1 cellular context compared by ENCODE assay signal in genomic region chr2:199850718-199851498, GRCh38.
A peak's percentile ranks its signal among the peaks of the same experiment; 100 is the strongest.
TF ChIP-seq lines count a peak whose summit lies in the region.

TSS of gene FTCDNL1 (minus strand) at chr2:199851192. CDS start at chr2:199848962, 2,230 bp downstream.

TF ChIP-seq in HepG2, 621 proteins besides CTCF, POLR2A, EP300 and RAD21 (continued from another document and continues in another):
- TF ChIP-seq, protein P1, sequence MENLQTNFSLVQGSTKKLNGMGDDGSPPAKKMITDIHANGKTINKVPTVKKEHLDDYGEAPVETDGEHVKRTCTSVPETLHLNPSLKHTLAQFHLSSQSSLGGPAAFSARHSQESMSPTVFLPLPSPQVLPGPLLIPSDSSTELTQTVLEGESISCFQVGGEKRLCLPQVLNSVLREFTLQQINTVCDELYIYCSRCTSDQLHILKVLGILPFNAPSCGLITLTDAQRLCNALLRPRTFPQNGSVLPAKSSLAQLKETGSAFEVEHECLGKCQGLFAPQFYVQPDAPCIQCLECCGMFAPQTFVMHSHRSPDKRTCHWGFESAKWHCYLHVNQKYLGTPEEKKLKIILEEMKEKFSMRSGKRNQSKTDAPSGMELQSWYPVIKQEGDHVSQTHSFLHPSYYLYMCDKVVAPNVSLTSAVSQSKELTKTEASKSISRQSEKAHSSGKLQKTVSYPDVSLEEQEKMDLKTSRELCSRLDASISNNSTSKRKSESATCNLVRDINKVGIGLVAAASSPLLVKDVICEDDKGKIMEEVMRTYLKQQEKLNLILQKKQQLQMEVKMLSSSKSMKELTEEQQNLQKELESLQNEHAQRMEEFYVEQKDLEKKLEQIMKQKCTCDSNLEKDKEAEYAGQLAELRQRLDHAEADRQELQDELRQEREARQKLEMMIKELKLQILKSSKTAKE (CRISPR knock-in tag; IDR thresholded peaks at IDR 0.05; ENCODE audit: borderline replicate concordance) = 0 out of 2 replicates have a peak, but pooled peaks have one; percentile 33
- TF ChIP-seq BRD4 (CRISPR knock-in tag; IDR thresholded peaks at IDR 0.05) = no peak
- TF ChIP-seq MZF1 (CRISPR knock-in tag; IDR thresholded peaks at IDR 0.05; ENCODE audit: borderline replicate concordance) = peak; percentile 94; the same call in 1 of the 2 replicates
- TF ChIP-seq ZNF33A (CRISPR knock-in tag; IDR thresholded peaks at IDR 0.05; ENCODE audit: borderline replicate concordance) = no peak
- no peak for TF ChIP-seq ZFP90 (CRISPR knock-in tag; IDR thresholded peaks at IDR 0.05; ENCODE audit: borderline replicate concordance)
- TF ChIP-seq ZSCAN9 (CRISPR knock-in tag; IDR thresholded peaks at IDR 0.05; ENCODE audit: borderline replicate concordance) = no peak
- TF ChIP-seq ZNF775 (CRISPR knock-in tag; IDR thresholded peaks at IDR 0.05; ENCODE audit: borderline replicate concordance) = no peak
- TF ChIP-seq MEIS1 (CRISPR knock-in tag; IDR thresholded peaks at IDR 0.05; ENCODE audit: borderline replicate concordance) = no peak
- TF ChIP-seq PRPF4 (IDR thresholded peaks at IDR 0.05; ENCODE audit: low read depth, low read length, poor library complexity, severe bottlenecking) = no peak
- TF ChIP-seq, protein P2, sequence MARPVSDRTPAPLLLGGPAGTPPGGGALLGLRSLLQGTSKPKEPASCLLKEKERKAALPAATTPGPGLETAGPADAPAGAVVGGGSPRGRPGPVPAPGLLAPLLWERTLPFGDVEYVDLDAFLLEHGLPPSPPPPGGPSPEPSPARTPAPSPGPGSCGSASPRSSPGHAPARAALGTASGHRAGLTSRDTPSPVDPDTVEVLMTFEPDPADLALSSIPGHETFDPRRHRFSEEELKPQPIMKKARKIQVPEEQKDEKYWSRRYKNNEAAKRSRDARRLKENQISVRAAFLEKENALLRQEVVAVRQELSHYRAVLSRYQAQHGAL (CRISPR knock-in tag; IDR thresholded peaks at IDR 0.05; ENCODE audit: not compliant biosample characterization) = peak; percentile 85
- peak; percentile 55; the same call in 1 of the 2 replicates for TF ChIP-seq REPIN1 (CRISPR knock-in tag; IDR thresholded peaks at IDR 0.05; ENCODE audit: borderline replicate concordance, low read depth)
- no peak for TF ChIP-seq FOXP1 (IDR thresholded peaks at IDR 0.05)
- no peak; the same call in 1 of the 2 replicates for TF ChIP-seq FOXP1 (CRISPR knock-in tag; IDR thresholded peaks at IDR 0.05)
- TF ChIP-seq NAIF1 (CRISPR knock-in tag; IDR thresholded peaks at IDR 0.05; ENCODE audit: borderline replicate concordance) = no peak
- peak; percentile 10; the same call in 1 of the 2 replicates for TF ChIP-seq SIN3A (IDR thresholded peaks at IDR 0.05; ENCODE audit: borderline replicate concordance, low read depth, low read length)
- no peak for TF ChIP-seq ZNF607 (CRISPR knock-in tag; IDR thresholded peaks at IDR 0.05; ENCODE audit: borderline replicate concordance)
- no peak for TF ChIP-seq ELF4 (CRISPR knock-in tag; IDR thresholded peaks at IDR 0.05; ENCODE audit: borderline replicate concordance)
- TF ChIP-seq KDM3A (CRISPR knock-in tag; IDR thresholded peaks at IDR 0.05; ENCODE audit: low read depth) = no peak
- TF ChIP-seq CCAR2 (optimal IDR thresholded peaks at IDR 0.05; ENCODE audit: low read depth, low read length) = no peak
- TF ChIP-seq RBM22 (optimal IDR thresholded peaks at IDR 0.05; ENCODE audit: low read length) = no peak
- TF ChIP-seq SP1 (IDR thresholded peaks at IDR 0.05) = no peak
- TF ChIP-seq SP1 (CRISPR knock-in tag; IDR thresholded peaks at IDR 0.05) = no peak
- TF ChIP-seq, protein P3, sequence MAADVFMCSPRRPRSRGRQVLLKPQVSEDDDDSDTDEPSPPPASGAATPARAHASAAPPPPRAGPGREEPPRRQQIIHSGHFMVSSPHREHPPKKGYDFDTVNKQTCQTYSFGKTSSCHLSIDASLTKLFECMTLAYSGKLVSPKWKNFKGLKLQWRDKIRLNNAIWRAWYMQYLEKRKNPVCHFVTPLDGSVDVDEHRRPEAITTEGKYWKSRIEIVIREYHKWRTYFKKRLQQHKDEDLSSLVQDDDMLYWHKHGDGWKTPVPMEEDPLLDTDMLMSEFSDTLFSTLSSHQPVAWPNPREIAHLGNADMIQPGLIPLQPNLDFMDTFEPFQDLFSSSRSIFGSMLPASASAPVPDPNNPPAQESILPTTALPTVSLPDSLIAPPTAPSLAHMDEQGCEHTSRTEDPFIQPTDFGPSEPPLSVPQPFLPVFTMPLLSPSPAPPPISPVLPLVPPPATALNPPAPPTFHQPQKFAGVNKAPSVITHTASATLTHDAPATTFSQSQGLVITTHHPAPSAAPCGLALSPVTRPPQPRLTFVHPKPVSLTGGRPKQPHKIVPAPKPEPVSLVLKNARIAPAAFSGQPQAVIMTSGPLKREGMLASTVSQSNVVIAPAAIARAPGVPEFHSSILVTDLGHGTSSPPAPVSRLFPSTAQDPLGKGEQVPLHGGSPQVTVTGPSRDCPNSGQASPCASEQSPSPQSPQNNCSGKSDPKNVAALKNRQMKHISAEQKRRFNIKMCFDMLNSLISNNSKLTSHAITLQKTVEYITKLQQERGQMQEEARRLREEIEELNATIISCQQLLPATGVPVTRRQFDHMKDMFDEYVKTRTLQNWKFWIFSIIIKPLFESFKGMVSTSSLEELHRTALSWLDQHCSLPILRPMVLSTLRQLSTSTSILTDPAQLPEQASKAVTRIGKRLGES (CRISPR knock-in tag; IDR thresholded peaks at IDR 0.05; ENCODE audit: borderline replicate concordance) = peak; percentile 88
- no peak for TF ChIP-seq EZH2 (conservative IDR thresholded peaks at IDR 0.05; ENCODE audit: low read depth, low read length)
- TF ChIP-seq GTF3A (CRISPR knock-in tag; conservative IDR thresholded peaks at IDR 0.05) = no peak
- TF ChIP-seq ZNF329 (CRISPR knock-in tag; IDR thresholded peaks at IDR 0.05; ENCODE audit: low read depth) = peak; percentile 70
- TF ChIP-seq, protein P4, sequence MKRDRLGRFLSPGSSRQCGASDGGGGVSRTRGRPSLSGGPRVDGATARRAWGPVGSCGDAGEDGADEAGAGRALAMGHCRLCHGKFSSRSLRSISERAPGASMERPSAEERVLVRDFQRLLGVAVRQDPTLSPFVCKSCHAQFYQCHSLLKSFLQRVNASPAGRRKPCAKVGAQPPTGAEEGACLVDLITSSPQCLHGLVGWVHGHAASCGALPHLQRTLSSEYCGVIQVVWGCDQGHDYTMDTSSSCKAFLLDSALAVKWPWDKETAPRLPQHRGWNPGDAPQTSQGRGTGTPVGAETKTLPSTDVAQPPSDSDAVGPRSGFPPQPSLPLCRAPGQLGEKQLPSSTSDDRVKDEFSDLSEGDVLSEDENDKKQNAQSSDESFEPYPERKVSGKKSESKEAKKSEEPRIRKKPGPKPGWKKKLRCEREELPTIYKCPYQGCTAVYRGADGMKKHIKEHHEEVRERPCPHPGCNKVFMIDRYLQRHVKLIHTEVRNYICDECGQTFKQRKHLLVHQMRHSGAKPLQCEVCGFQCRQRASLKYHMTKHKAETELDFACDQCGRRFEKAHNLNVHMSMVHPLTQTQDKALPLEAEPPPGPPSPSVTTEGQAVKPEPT (CRISPR knock-in tag; IDR thresholded peaks at IDR 0.05; ENCODE audit: low read depth) = no peak
- no peak; the same call in 1 of the 2 replicates for TF ChIP-seq ETS1 (CRISPR knock-in tag; IDR thresholded peaks at IDR 0.05)
- peak; percentile 49; the same call in 1 of the 2 replicates for TF ChIP-seq ZNF780A (CRISPR knock-in tag; IDR thresholded peaks at IDR 0.05)
- TF ChIP-seq, protein P5, sequence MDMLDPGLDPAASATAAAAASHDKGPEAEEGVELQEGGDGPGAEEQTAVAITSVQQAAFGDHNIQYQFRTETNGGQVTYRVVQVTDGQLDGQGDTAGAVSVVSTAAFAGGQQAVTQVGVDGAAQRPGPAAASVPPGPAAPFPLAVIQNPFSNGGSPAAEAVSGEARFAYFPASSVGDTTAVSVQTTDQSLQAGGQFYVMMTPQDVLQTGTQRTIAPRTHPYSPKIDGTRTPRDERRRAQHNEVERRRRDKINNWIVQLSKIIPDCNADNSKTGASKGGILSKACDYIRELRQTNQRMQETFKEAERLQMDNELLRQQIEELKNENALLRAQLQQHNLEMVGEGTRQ (IDR thresholded peaks at IDR 0.05; ENCODE audit: low read depth, low read length) = peak; percentile 64; the same call in 1 of the 2 replicates
- TF ChIP-seq, protein P5 (CRISPR knock-in tag; IDR thresholded peaks at IDR 0.05; ENCODE audit: borderline replicate concordance) = peak; percentile 55; the same call in 1 of the 2 replicates
- peak; percentile 23; the same call in 1 of the 2 replicates for TF ChIP-seq ZSCAN29 (CRISPR knock-in tag; conservative IDR thresholded peaks at IDR 0.05)
- TF ChIP-seq, protein P6, sequence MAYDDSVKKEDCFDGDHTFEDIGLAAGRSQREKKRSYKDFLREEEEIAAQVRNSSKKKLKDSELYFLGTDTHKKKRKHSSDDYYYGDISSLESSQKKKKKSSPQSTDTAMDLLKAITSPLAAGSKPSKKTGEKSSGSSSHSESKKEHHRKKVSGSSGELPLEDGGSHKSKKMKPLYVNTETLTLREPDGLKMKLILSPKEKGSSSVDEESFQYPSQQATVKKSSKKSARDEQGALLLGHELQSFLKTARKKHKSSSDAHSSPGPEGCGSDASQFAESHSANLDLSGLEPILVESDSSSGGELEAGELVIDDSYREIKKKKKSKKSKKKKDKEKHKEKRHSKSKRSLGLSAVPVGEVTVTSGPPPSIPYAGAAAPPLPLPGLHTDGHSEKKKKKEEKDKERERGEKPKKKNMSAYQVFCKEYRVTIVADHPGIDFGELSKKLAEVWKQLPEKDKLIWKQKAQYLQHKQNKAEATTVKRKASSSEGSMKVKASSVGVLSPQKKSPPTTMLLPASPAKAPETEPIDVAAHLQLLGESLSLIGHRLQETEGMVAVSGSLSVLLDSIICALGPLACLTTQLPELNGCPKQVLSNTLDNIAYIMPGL (CRISPR knock-in tag; IDR thresholded peaks at IDR 0.05; ENCODE audit: borderline replicate concordance in 1 of 2, low read depth in 1 of 2) = peak; percentile 64 to 78; a peak in 1 of 4 replicates
- no peak for TF ChIP-seq ZNF282 (IDR thresholded peaks at IDR 0.05; ENCODE audit: partially characterized antibody)
- no peak for TF ChIP-seq TRAFD1 (CRISPR knock-in tag; IDR thresholded peaks at IDR 0.05; ENCODE audit: borderline replicate concordance)
- TF ChIP-seq, protein P7, sequence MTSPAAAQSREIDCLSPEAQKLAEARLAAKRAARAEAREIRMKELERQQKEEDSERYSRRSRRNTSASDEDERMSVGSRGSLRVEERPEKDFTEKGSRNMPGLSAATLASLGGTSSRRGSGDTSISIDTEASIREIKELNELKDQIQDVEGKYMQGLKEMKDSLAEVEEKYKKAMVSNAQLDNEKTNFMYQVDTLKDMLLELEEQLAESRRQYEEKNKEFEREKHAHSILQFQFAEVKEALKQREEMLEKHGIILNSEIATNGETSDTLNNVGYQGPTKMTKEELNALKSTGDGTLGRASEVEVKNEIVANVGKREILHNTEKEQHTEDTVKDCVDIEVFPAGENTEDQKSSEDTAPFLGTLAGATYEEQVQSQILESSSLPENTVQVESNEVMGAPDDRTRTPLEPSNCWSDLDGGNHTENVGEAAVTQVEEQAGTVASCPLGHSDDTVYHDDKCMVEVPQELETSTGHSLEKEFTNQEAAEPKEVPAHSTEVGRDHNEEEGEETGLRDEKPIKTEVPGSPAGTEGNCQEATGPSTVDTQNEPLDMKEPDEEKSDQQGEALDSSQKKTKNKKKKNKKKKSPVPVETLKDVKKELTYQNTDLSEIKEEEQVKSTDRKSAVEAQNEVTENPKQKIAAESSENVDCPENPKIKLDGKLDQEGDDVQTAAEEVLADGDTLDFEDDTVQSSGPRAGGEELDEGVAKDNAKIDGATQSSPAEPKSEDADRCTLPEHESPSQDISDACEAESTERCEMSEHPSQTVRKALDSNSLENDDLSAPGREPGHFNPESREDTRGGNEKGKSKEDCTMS (CRISPR knock-in tag; conservative IDR thresholded peaks at IDR 0.05) = no peak
- TF ChIP-seq HOXA7 (CRISPR knock-in tag; IDR thresholded peaks at IDR 0.05) = no peak
- no peak for TF ChIP-seq MBNL3 (CRISPR knock-in tag; conservative IDR thresholded peaks at IDR 0.05)
- TF ChIP-seq CCDC6 (CRISPR knock-in tag; IDR thresholded peaks at IDR 0.05) = peak; percentile 75
- TF ChIP-seq PCBP2 (optimal IDR thresholded peaks at IDR 0.05; ENCODE audit: low read depth, low read length, poor library complexity, severe bottlenecking) = no peak
- TF ChIP-seq, protein P8, sequence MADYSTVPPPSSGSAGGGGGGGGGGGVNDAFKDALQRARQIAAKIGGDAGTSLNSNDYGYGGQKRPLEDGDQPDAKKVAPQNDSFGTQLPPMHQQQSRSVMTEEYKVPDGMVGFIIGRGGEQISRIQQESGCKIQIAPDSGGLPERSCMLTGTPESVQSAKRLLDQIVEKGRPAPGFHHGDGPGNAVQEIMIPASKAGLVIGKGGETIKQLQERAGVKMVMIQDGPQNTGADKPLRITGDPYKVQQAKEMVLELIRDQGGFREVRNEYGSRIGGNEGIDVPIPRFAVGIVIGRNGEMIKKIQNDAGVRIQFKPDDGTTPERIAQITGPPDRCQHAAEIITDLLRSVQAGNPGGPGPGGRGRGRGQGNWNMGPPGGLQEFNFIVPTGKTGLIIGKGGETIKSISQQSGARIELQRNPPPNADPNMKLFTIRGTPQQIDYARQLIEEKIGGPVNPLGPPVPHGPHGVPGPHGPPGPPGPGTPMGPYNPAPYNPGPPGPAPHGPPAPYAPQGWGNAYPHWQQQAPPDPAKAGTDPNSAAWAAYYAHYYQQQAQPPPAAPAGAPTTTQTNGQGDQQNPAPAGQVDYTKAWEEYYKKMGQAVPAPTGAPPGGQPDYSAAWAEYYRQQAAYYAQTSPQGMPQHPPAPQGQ (CRISPR knock-in tag; IDR thresholded peaks at IDR 0.05; ENCODE audit: borderline replicate concordance) = peak; percentile 27; the same call in 1 of the 2 replicates
- no peak for TF ChIP-seq ISX (CRISPR knock-in tag; conservative IDR thresholded peaks at IDR 0.05)
